In the genomic region with DNA sequence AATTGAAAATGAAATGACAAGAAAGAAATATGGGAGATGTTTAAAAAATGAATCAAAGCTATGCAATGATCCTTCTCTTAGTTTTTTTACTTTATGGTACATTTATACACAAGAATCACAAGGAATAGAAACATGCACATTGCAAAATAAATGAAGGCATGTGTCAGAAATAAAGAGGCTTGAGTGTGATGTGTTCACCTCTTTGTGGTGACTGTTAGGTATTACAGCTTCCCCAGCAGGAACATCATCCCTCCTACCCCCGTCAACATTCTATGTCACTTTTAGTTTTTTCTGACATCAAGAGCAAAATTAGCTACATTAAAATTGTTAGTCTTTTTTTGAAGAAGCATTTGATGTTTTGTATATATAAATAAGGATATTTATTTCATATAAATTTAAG, we compare ENCODE assay signal across 8 cellular contexts.
DNase-seq lines count a peak whose midpoint lies in the region; ATAC-seq, FAIRE-seq and TF ChIP-seq lines count a peak whose summit lies in the region.

No MANE protein-coding gene starts in this region.

- H3K4me1 ChIP-seq in GM12878 (ENCODE audit: control insufficient read depth, insufficient read depth, low read length) (no peaks in the 10 kb centered on the region), lower lobe of right lung (no peaks in the 10 kb centered on the region)
- no peaks in the 10 kb centered on the region for H3K4me1 ChIP-seq in naive thymus-derived CD4-positive, alpha-beta T cell (ENCODE audit: control insufficient read depth in 2 of 2, insufficient read depth in 2 of 2, low read length in 2 of 2)

- no peaks in the 10 kb centered on the region; a peak in 1 of 4 replicates for H3K27me3 ChIP-seq in GM12878 (replicated peaks in 1 of 2; ENCODE audit: control insufficient read depth in 2 of 2, insufficient read depth in 2 of 2, low read length in 1 of 2)
- no peaks in the 10 kb centered on the region for H3K27me3 ChIP-seq in lower lobe of right lung (ENCODE audit: low read depth)
- H3K27me3 ChIP-seq in naive thymus-derived CD4-positive, alpha-beta T cell (ENCODE audit: control insufficient read depth in 2 of 2, insufficient read depth in 2 of 2, low read length in 2 of 2): no peaks in the 10 kb centered on the region

- POLR2A ChIA-PET in GM12878 (lab: Charles Lee): interaction anchor here (0.6 kb wide), 1 partner anchor 24 kb away, joined by 3 read pairs; no protein-coding TSS in a partner anchor
- POLR2A ChIA-PET in naive thymus-derived CD4-positive, alpha-beta T cell (lab: Charles Lee): no interaction called here

- H3K9ac ChIP-seq in GM12878 (ENCODE audit: control insufficient read depth, insufficient read depth, low read length): no peak overlapping the region

- SMC1A ChIA-PET in GM12878 (lab: Charles Lee; ENCODE audit: uncharacterized antibody, unreplicated experiment): interaction anchor here (1.3 to 1.4 kb wide), 2 partner anchors 283 to 370 kb away, joined by 5 to 6 read pairs; no protein-coding TSS in a partner anchor

- H3K27me3 Mint-ChIP-seq in naive thymus-derived CD4-positive, alpha-beta T cell: peaks cover 0 to 7% (median 0%) of the 10 kb centered on the region in 5 donors

- H3K9me3 ChIP-seq in GM12878 (replicated peaks; ENCODE audit: control insufficient read depth, insufficient read depth, low read length) (no peaks in the 10 kb centered on the region), lower lobe of right lung (no peaks in the 10 kb centered on the region)
- H3K9me3 ChIP-seq in naive thymus-derived CD4-positive, alpha-beta T cell (ENCODE audit: control insufficient read depth in 2 of 3, low read length in 3 of 3): no peaks in the 10 kb centered on the region

- H3K4me3 Mint-ChIP-seq in naive thymus-derived CD4-positive, alpha-beta T cell: no peak overlapping the region

- ATAC-seq in HG03442 (IDR thresholded peaks at IDR 0.05; ENCODE audit: unreplicated experiment): peak; percentile 38
- ATAC-seq in GM12878: peak; percentile 66
- peak in 1 of 2 donors; percentile 73 for ATAC-seq in lower lobe of right lung
- ATAC-seq in HG03439 (IDR thresholded peaks at IDR 0.05; ENCODE audit: unreplicated experiment): no peak
- no peak for ATAC-seq in naive thymus-derived CD4-positive, alpha-beta T cell

- TF ChIP-seq EP300 in GM12878 (IDR thresholded peaks at IDR 0.05; ENCODE audit: borderline replicate concordance in 1 of 2, control insufficient read depth in 1 of 2, low read depth in 2 of 2, low read length in 2 of 2): no peak

- in situ Hi-C loops in GM12878 (cut with MboI): no loop called here

- no peaks in the 10 kb centered on the region for H3K36me3 ChIP-seq in GM12878 (ENCODE audit: control insufficient read depth in 2 of 2, insufficient read depth in 2 of 2, low read length in 1 of 2)
- H3K36me3 ChIP-seq in lower lobe of right lung: no peaks in the 10 kb centered on the region
- no peaks in the 10 kb centered on the region for H3K36me3 ChIP-seq in naive thymus-derived CD4-positive, alpha-beta T cell (ENCODE audit: control insufficient read depth in 2 of 3, insufficient read depth in 3 of 3, low read length in 3 of 3)

- no peaks in the 10 kb centered on the region for H4K20me1 ChIP-seq in GM12878 (ENCODE audit: control insufficient read depth, insufficient read depth)

- no peaks in the 10 kb centered on the region for H3K9me3 Mint-ChIP-seq in naive thymus-derived CD4-positive, alpha-beta T cell

- H3K79me2 ChIP-seq in GM12878 (ENCODE audit: control insufficient read depth, insufficient read depth, low read length): no peaks in the 10 kb centered on the region

- peak; percentile 69 for TF ChIP-seq RAD21 in GM12878 (IDR thresholded peaks at IDR 0.05; ENCODE audit: insufficient read depth, low read depth, low read length)

- no peak for FAIRE-seq in GM12878 (lab: Jason Lieb, UNC)
- no peak for FAIRE-seq in D721Med (lab: Jason Lieb, UNC)

- no peak for TF ChIP-seq POLR2A in GM12878 (IDR thresholded peaks at IDR 0.05; ENCODE audit: low read depth, low read length)

- H3K4me3 ChIP-seq in GM12878: no peak overlapping the region
- no peak overlapping the region for H3K4me3 ChIP-seq in lower lobe of right lung
- H3K4me3 ChIP-seq in naive thymus-derived CD4-positive, alpha-beta T cell (ENCODE audit: low read length): no peak overlapping the region

- no peak for TF ChIP-seq CTCF in GM10266 (IDR thresholded peaks at IDR 0.05; ENCODE audit: control insufficient read depth, insufficient read depth, low read depth, missing control alignments)
- peak in 2 of 3 experiments; percentile 37 to 39; a peak in 3 of 6 replicates for TF ChIP-seq CTCF in GM12878 (IDR thresholded peaks at IDR 0.05 in 2 of 3, conservative IDR thresholded peaks at IDR 0.05 in 1 of 3; ENCODE audit: control insufficient read depth in 2 of 3, extremely low read depth in 1 of 3, insufficient read depth in 1 of 3, low read depth in 3 of 3, low read length in 3 of 3)
- peak; percentile 41 for TF ChIP-seq CTCF in lower lobe of right lung (IDR thresholded peaks at IDR 0.05)
- no peak for TF ChIP-seq CTCF in D721Med (IDR thresholded peaks at IDR 0.05; ENCODE audit: insufficient read depth, missing control alignments)

- CTCF ChIA-PET in GM12878 (lab: Yijun Ruan, JAX): interaction anchor here (0.6 to 1.5 kb wide), 12 partner anchors 20 to 905 kb away, joined by 3 to 6 read pairs (median 4); no protein-coding TSS in a partner anchor
- CTCF ChIA-PET in naive thymus-derived CD4-positive, alpha-beta T cell (lab: Charles Lee): no interaction called here

- 0% methylated on average over 1 of the region's 1 CpG for WGBS in GM12878 (ENCODE audit: insufficient coverage, insufficient replicate concordance, low lambda C conversion rate, missing lambda C conversion rate)

- DNase-seq in GM10266 (ENCODE audit: extremely low spot score) (peak; percentile 5), GM12878 (ENCODE audit: low read depth, low spot score) (no peak), lower lobe of right lung (no peak), NCI-H446 treated with DMSO at 0.1 percent for 48 hours (lab: John Stamatoyannopoulos, UW) (no peak), D721Med (ENCODE audit: insufficient read length, low spot score) (no peak)
- DNase-seq in naive thymus-derived CD4-positive, alpha-beta T cell: no peak

- H3K27ac ChIP-seq in GM12878 (ENCODE audit: control insufficient read depth, insufficient read depth) (no peak overlapping the region), lower lobe of right lung (no peak overlapping the region)
- no peak overlapping the region for H3K27ac ChIP-seq in naive thymus-derived CD4-positive, alpha-beta T cell (ENCODE audit: low read depth, low read length)

- BruUV-seq in GM12878 (replicated peaks; lab: Mats Ljungman, UMichigan): no TSS peak

- H3K4me2 ChIP-seq in GM12878 (ENCODE audit: control insufficient read depth, insufficient read depth): no peak overlapping the region

- no peak overlapping the region for H3K27ac Mint-ChIP-seq in naive thymus-derived CD4-positive, alpha-beta T cell

- RAD21 ChIA-PET in GM12878 (lab: Charles Lee; ENCODE audit: unreplicated experiment): interaction anchor here (0.6 to 1.4 kb wide), 2 partner anchors 369 to 993 kb away, joined by 3 to 6 read pairs; no protein-coding TSS in a partner anchor

- H3K4me1 Mint-ChIP-seq in naive thymus-derived CD4-positive, alpha-beta T cell: peaks cover 0 to 5% (median 0%) of the 10 kb centered on the region in 7 donors

- no peaks in the 10 kb centered on the region for H3K36me3 Mint-ChIP-seq in naive thymus-derived CD4-positive, alpha-beta T cell

- H2AFZ ChIP-seq in GM12878 (ENCODE audit: control insufficient read depth, low read depth, low read length): no peak overlapping the region

- intact Hi-C loops in GM12878 (cut with micrococcal nuclease; ENCODE audit: unreplicated experiment) (loop anchor here (2.0 to 5.0 kb wide), 3 partner anchors 281 to 369 kb away; no protein-coding TSS in a partner anchor), lower lobe of right lung (cut with DNase I) (no loop called here)
- intact Hi-C loops in naive thymus-derived CD4-positive, alpha-beta T cell (cut with micrococcal nuclease): no loop called here

TF ChIP-seq in GM12878, 131 proteins besides CTCF, POLR2A, EP300 and RAD21:
- TF ChIP-seq SMC3 (IDR thresholded peaks at IDR 0.05; ENCODE audit: borderline replicate concordance, low read length) (peak; percentile 40; the same call in 1 of the 2 replicates), ASH2L (IDR thresholded peaks at IDR 0.05; ENCODE audit: borderline replicate concordance, low read depth) (no peak)

Comparison
In these comparisons a context has a peak if more than half of its experiments do, and no peak if none do; other contexts are left out.
1. CTCF ChIP-seq: peak in GM12878 (2 of 3) and lower lobe of right lung (single experiment); none in GM10266 (single experiment) and D721Med (single experiment).
2. ATAC-seq: peak in HG03442 (single experiment) and GM12878 (single experiment); none in HG03439 (single experiment) and naive thymus-derived CD4-positive, alpha-beta T cell (single experiment).